22 cellular contexts compared by ENCODE assay signal in genomic region chr7:21443149-21443841, GRCh38.
"Had no signal": no experiment of that assay in that cellular context is flagged by ENCODE, and none has a peak within 500 bp of the region (broad histone marks: within the 10 kb centered on the region; RNA-seq: fewer than 3 reads in every experiment).

No MANE protein-coding gene starts in this region.

- H3K9me3 ChIP-seq: lower lobe of right lung, mucosa of descending colon, psoas muscle, right atrium auricular region, thyroid gland, upper lobe of right lung had no signal

- H3K27me3 Mint-ChIP-seq: dendritic cell treated with granulocyte-macrophage colony-stimulating factor and Interleukin-4, amounts not matched to agents 40 ng/mL and 50 ng/mL, for 4 days; stimulated activated naive CD8-positive, alpha-beta T cell treated with anti-CD3 and anti-CD28 coated beads, Interleukin-15, Interleukin-2, amounts not matched to agents 100 ng/mL and 50 ng/mL, for 24 hours had no signal

- DNase-seq: activated CD4-positive, alpha-beta T cell treated with anti-CD3 and anti-CD28 coated beads for 1 hour; activated CD4-positive, alpha-beta T cell treated with anti-CD3 and anti-CD28 coated beads, Interleukin-2, amount 50 U/mL, for 4 hours; activated CD8-positive, alpha-beta memory T cell treated with anti-CD3 and anti-CD28 coated beads, Interleukin-2, amount 50 U/mL, for 48 hours; activated naive CD4-positive, alpha-beta T cell treated with anti-CD3 and anti-CD28 coated beads for 36 hours; activated T-cell treated with anti-CD3 and anti-CD28 coated beads, Interleukin-2, amount 50 U/mL, for 48 hours; amygdala; effector CD4-positive, alpha-beta T cell; kidney; lower lobe of right lung; mesendoderm; mucosa of descending colon; psoas muscle; stimulated activated CD4-positive, alpha-beta T cell treated with anti-CD3 and anti-CD28 coated beads, Interleukin-4, amount 100 ng/mL, for 24 hours; substantia nigra; T-helper 9 cell; thyroid gland; upper lobe of right lung had no signal

- H3K9me3 Mint-ChIP-seq: activated naive CD4-positive, alpha-beta T cell treated with anti-CD3 and anti-CD28 coated beads for 36 hours; dendritic cell treated with granulocyte-macrophage colony-stimulating factor and Interleukin-4, amounts not matched to agents 40 ng/mL and 50 ng/mL, for 4 days; stimulated activated naive CD8-positive, alpha-beta T cell treated with anti-CD3 and anti-CD28 coated beads, Interleukin-15, Interleukin-2, amounts not matched to agents 100 ng/mL and 50 ng/mL, for 24 hours had no signal

- H3K4me1 ChIP-seq: lower lobe of right lung, right atrium auricular region, thyroid gland, upper lobe of right lung had no signal

- ATAC-seq: left lobe of liver, lower lobe of right lung, mucosa of descending colon, psoas muscle, upper lobe of right lung had no signal

- H3K4me3 Mint-ChIP-seq: activated naive CD4-positive, alpha-beta T cell treated with anti-CD3 and anti-CD28 coated beads for 36 hours; dendritic cell treated with granulocyte-macrophage colony-stimulating factor and Interleukin-4, amounts not matched to agents 40 ng/mL and 50 ng/mL, for 4 days; stimulated activated naive CD8-positive, alpha-beta T cell treated with anti-CD3 and anti-CD28 coated beads, Interleukin-15, Interleukin-2, amounts not matched to agents 100 ng/mL and 50 ng/mL, for 24 hours had no signal

- H3K27ac Mint-ChIP-seq: activated naive CD4-positive, alpha-beta T cell treated with anti-CD3 and anti-CD28 coated beads for 36 hours; dendritic cell treated with granulocyte-macrophage colony-stimulating factor and Interleukin-4, amounts not matched to agents 40 ng/mL and 50 ng/mL, for 4 days; stimulated activated naive CD8-positive, alpha-beta T cell treated with anti-CD3 and anti-CD28 coated beads, Interleukin-15, Interleukin-2, amounts not matched to agents 100 ng/mL and 50 ng/mL, for 24 hours had no signal

- H3K27ac ChIP-seq: cardiac muscle cell, lower lobe of right lung, psoas muscle, right atrium auricular region, thyroid gland, upper lobe of right lung had no signal

- H3K27me3 ChIP-seq: cardiac muscle cell, right atrium auricular region, thyroid gland, upper lobe of right lung had no signal
